ENCODE assay signal across 28 cellular contexts in the genomic region with DNA sequence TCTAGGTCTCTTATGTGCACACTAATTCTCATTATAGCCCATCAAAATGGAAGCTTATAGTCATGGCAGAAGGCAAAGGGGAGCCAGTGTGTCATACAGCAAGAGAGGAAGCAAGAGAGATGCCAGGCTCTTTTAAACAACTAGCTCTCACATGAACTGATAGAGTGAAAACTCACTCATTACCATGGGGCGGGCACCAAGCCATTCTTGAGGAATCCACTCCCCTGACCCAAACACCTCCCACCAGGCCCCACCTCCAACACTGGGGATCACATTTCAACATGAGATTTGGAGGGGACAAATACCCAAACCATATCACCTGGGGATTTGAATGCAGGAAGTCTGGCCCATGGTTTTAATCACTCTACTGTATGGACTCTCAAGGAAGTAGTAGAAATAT.
"Had no signal": no experiment of that assay in that cellular context is flagged by ENCODE, and none has a peak within 500 bp of the region (broad histone marks: within the 10 kb centered on the region; RNA-seq: fewer than 3 reads in every experiment).

No MANE protein-coding gene starts in this region.

- H3K4me2 ChIP-seq: neural progenitor cell, smooth muscle cell had no signal

- H3K9ac ChIP-seq: neural progenitor cell, parathyroid adenoma had no signal

- DNase-seq: immature natural killer cell; kidney; left colon; left lung; lower lobe of right lung; mammary epithelial cell; mesenchymal stem cell; naive thymus-derived CD8-positive, alpha-beta T cell; occipital lobe; psoas muscle; right lobe of liver; stimulated activated CD4-positive, alpha-beta T cell treated with anti-CD3 and anti-CD28 coated beads, Interleukin-1b, Interleukin-23, amount 100 ng/mL, for 48 hours; stimulated activated CD4-positive, alpha-beta T cell treated with anti-CD3 and anti-CD28 coated beads, Interleukin-2, amount 100 ng/mL, for 48 hours; stimulated activated CD4-positive, alpha-beta T cell treated with anti-CD3 and anti-CD28 coated beads, Interleukin-4, amount 100 ng/mL, for 4 hours; stimulated activated CD8-positive, alpha-beta memory T cell treated with anti-CD3 and anti-CD28 coated beads, Interleukin-4, amount 100 ng/mL, for 48 hours; stimulated activated naive CD4-positive, alpha-beta T cell treated with Interleukin-2 at 50 U/mL for 16 hours; stimulated activated naive CD8-positive, alpha-beta T cell treated with anti-CD3 and anti-CD28 coated beads, Interleukin-15, amount 100 ng/mL, for 72 hours; substantia nigra; uterus had no signal

- H3K79me2 ChIP-seq: parathyroid adenoma had no signal

- H3K4me3 Mint-ChIP-seq: immature natural killer cell; naive thymus-derived CD8-positive, alpha-beta T cell; nephron; neural progenitor cell; stimulated activated memory B cell treated with anti-CD40 and anti-IgM and Interleukin-4, amounts not matched to agents 10 μg/mL and 1 μg/mL and 100 μg/mL, for 72 hours; stimulated activated naive CD8-positive, alpha-beta T cell treated with anti-CD3 and anti-CD28 coated beads, Interleukin-15, amount 100 ng/mL, for 72 hours; type B pancreatic cell had no signal

- ATAC-seq: left colon; left lung; lower lobe of right lung; naive thymus-derived CD8-positive, alpha-beta T cell; psoas muscle; right lobe of liver; stimulated activated memory B cell treated with anti-CD40 and anti-IgM and Interleukin-4, amounts not matched to agents 10 μg/mL and 1 μg/mL and 100 μg/mL, for 72 hours; stimulated activated naive CD8-positive, alpha-beta T cell treated with anti-CD3 and anti-CD28 coated beads, Interleukin-15, amount 100 ng/mL, for 72 hours had no signal

- H2AFZ ChIP-seq: neural progenitor cell, parathyroid adenoma had no signal

- H3K4me1 Mint-ChIP-seq: immature natural killer cell; naive thymus-derived CD8-positive, alpha-beta T cell; stimulated activated memory B cell treated with anti-CD40 and anti-IgM and Interleukin-4, amounts not matched to agents 10 μg/mL and 1 μg/mL and 100 μg/mL, for 72 hours; stimulated activated naive CD8-positive, alpha-beta T cell treated with anti-CD3 and anti-CD28 coated beads, Interleukin-15, amount 100 ng/mL, for 72 hours had no signal

- H3K27me3 ChIP-seq: left lung, neural progenitor cell, neutrophil, right atrium auricular region, right lobe of liver, tibial nerve, uterus had no signal

- H3K9me3 Mint-ChIP-seq: immature natural killer cell; stimulated activated memory B cell treated with anti-CD40 and anti-IgM and Interleukin-4, amounts not matched to agents 10 μg/mL and 1 μg/mL and 100 μg/mL, for 72 hours; stimulated activated naive CD8-positive, alpha-beta T cell treated with anti-CD3 and anti-CD28 coated beads, Interleukin-15, amount 100 ng/mL, for 72 hours; type B pancreatic cell had no signal

- H3K27ac ChIP-seq: left lung, lower lobe of right lung, neural progenitor cell, neutrophil, parathyroid adenoma, psoas muscle, right atrium auricular region, right lobe of liver, tibial nerve, uterus had no signal

- H3K27me3 Mint-ChIP-seq: naive thymus-derived CD8-positive, alpha-beta T cell; stimulated activated memory B cell treated with anti-CD40 and anti-IgM and Interleukin-4, amounts not matched to agents 10 μg/mL and 1 μg/mL and 100 μg/mL, for 72 hours; stimulated activated naive CD8-positive, alpha-beta T cell treated with anti-CD3 and anti-CD28 coated beads, Interleukin-15, amount 100 ng/mL, for 72 hours had no signal

- H3K4me3 ChIP-seq: left lung, lower lobe of right lung, neural progenitor cell, psoas muscle, right atrium auricular region, right lobe of liver, smooth muscle cell, tibial nerve, uterus had no signal

- H3K9me3 ChIP-seq: lower lobe of right lung, neutrophil, psoas muscle, right atrium auricular region, right lobe of liver, tibial nerve, uterus had no signal

- H3K36me3 ChIP-seq: left lung, lower lobe of right lung, neural progenitor cell, neutrophil, right atrium auricular region, right lobe of liver, uterus had no signal

- H3K27ac Mint-ChIP-seq: immature natural killer cell; naive thymus-derived CD8-positive, alpha-beta T cell; nephron; neural progenitor cell; stimulated activated memory B cell treated with anti-CD40 and anti-IgM and Interleukin-4, amounts not matched to agents 10 μg/mL and 1 μg/mL and 100 μg/mL, for 72 hours; stimulated activated naive CD8-positive, alpha-beta T cell treated with anti-CD3 and anti-CD28 coated beads, Interleukin-15, amount 100 ng/mL, for 72 hours; type B pancreatic cell had no signal

- H3K36me3 Mint-ChIP-seq: neural progenitor cell had no signal

- H3K4me1 ChIP-seq: left lung, lower lobe of right lung, parathyroid adenoma, psoas muscle, right atrium auricular region, tibial nerve, uterus had no signal
